Comparison of ENCODE assay signal across 8 cellular contexts in the genomic region with DNA sequence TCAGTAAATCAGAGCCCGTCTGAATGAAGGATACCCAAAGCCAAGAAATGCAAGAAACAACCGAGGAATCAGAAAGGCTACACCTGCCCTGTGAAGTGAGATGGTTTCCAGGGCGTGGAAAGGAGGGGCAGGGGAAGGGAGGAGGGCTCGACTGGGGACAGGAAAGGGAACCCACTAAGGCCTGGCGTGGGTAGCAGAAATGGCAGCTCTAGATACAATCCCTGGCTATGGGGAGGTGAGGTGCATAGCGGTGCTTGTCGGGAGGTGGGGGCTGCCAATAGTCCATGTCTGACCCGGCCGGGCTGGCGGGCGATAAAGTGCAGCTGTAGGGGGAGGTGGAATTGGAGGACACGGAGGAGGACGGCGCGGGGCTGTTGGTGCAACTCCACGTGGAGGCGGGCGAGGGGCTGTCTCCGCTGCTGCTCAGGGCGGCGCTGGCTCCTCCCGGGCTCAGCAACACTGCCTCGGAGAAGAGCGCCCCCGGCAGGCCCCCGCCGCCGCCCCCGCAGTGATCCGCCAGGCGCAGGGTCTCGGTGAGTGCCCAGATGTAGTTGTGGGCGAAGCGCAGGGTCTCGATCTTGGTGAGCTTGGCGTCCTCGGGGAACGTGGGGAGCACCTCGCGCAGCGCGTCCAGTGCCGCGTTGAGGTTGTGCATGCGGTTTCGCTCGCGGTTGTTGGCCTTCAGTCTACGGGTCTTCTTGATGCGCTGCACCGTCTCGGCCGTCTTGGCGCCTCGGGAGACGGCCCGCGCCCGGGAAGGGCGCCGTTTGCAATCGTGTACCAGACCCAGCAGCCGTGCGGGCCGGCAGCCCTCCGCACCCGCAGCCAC. TPM values are rescaled to one million over a fixed set of nuclear protein-coding genes. Genes with fewer than 3 reads are reported as not detected.
DNase-seq lines count a peak whose midpoint lies in the region; ATAC-seq and TF ChIP-seq lines count a peak whose summit lies in the region.

No MANE protein-coding gene starts in this region.

- ATAC-seq in GM18868 (IDR thresholded peaks at IDR 0.05; ENCODE audit: unreplicated experiment): peak; percentile 29
- peak; percentile 10 for ATAC-seq in HG03103 (IDR thresholded peaks at IDR 0.05; ENCODE audit: low read depth, unreplicated experiment)
- no peak for ATAC-seq in thoracic aorta (ENCODE audit: insufficient number of reproducible peaks, low FRiP score, low read depth)

- H3K4me3 ChIP-seq in BLaER1 (peak overlapping the region; percentile 61), thoracic aorta (peak overlapping the region; percentile 83)

- peak; percentile 24 for DNase-seq in activated CD4-positive, alpha-beta memory T cell treated with anti-CD3 and anti-CD28 coated beads for 36 hours
- DNase-seq in immature natural killer cell: no peak
- no peak for DNase-seq in thoracic aorta (ENCODE audit: low spot score)
- no peak for DNase-seq in NCI-H2081 treated with DMSO at 0.1 percent for 48 hours (lab: John Stamatoyannopoulos, UW)
- no peak for DNase-seq in substantia nigra (lab: John Stamatoyannopoulos, UW)

- H3K9ac ChIP-seq in BLaER1: no peak overlapping the region

- peaks cover 83% of the 10 kb centered on the region for H3K27me3 Mint-ChIP-seq in activated CD4-positive, alpha-beta memory T cell treated with anti-CD3 and anti-CD28 coated beads for 36 hours
- peaks cover 37 to 45% (median 43%) of the 10 kb centered on the region in 3 donors for H3K27me3 Mint-ChIP-seq in immature natural killer cell (ENCODE audit: low read depth in 3 of 3)

- H3K36me3 Mint-ChIP-seq in activated CD4-positive, alpha-beta memory T cell treated with anti-CD3 and anti-CD28 coated beads for 36 hours: peaks cover 5% of the 10 kb centered on the region
- H3K36me3 Mint-ChIP-seq in immature natural killer cell: no peaks in the 10 kb centered on the region

- H3K9me3 ChIP-seq in BLaER1 (peaks cover 23% of the 10 kb centered on the region), thoracic aorta (no peaks in the 10 kb centered on the region)

- peaks cover 100% of the 10 kb centered on the region for H3K27me3 ChIP-seq in BLaER1
- H3K27me3 ChIP-seq in thoracic aorta (replicated peaks; ENCODE audit: insufficient read depth): peaks cover 11% of the 10 kb centered on the region

- peaks cover 23% of the 10 kb centered on the region for H3K4me1 ChIP-seq in BLaER1
- peaks cover 21 to 43% of the 10 kb centered on the region in 2 donors for H3K4me1 ChIP-seq in thoracic aorta (ENCODE audit: control insufficient read depth in 1 of 2, low read depth in 2 of 2)

- H4K20me1 ChIP-seq in BLaER1: peaks cover 79% of the 10 kb centered on the region

- H3K4me1 Mint-ChIP-seq in activated CD4-positive, alpha-beta memory T cell treated with anti-CD3 and anti-CD28 coated beads for 36 hours (ENCODE audit: low read depth): peaks cover 42% of the 10 kb centered on the region
- peaks cover 38 to 63% of the 10 kb centered on the region in 2 donors for H3K4me1 Mint-ChIP-seq in immature natural killer cell

- H3K27ac ChIP-seq in BLaER1: no peak overlapping the region
- H3K27ac ChIP-seq in thoracic aorta: peak overlapping the region in 1 of 2 donors; percentile 26
- no peak overlapping the region for H3K27ac ChIP-seq in substantia nigra (ENCODE audit: low read depth, low read length, poor library complexity, severe bottlenecking)

- peak overlapping the region; percentile 48 for H3K27ac Mint-ChIP-seq in activated CD4-positive, alpha-beta memory T cell treated with anti-CD3 and anti-CD28 coated beads for 36 hours
- H3K27ac Mint-ChIP-seq in immature natural killer cell: peak overlapping the region in 1 of 6 donors; percentile 64

- intact Hi-C loops in activated CD4-positive, alpha-beta memory T cell treated with anti-CD3 and anti-CD28 coated beads for 36 hours (cut with micrococcal nuclease): loop anchor here (1.0 to 10.0 kb wide), 7 partner anchors 9 to 1882 kb away; a partner anchor contains a TSS

- POLR2A ChIA-PET in activated CD4-positive, alpha-beta memory T cell treated with anti-CD3 and anti-CD28 coated beads for 36 hours (lab: Charles Lee): no interaction called here

- no peaks in the 10 kb centered on the region for H3K36me3 ChIP-seq in BLaER1
- H3K36me3 ChIP-seq in thoracic aorta: no peaks in the 10 kb centered on the region

- peak overlapping the region; percentile 94 for H3K4me3 Mint-ChIP-seq in activated CD4-positive, alpha-beta memory T cell treated with anti-CD3 and anti-CD28 coated beads for 36 hours
- peak overlapping the region; percentile 37 to 76 (median 48) for H3K4me3 Mint-ChIP-seq in immature natural killer cell

- no peak for TF ChIP-seq CTCF in thoracic aorta (IDR thresholded peaks at IDR 0.05)

- H3K4me2 ChIP-seq in BLaER1: peak overlapping the region; percentile 85

- CTCF ChIA-PET in activated CD4-positive, alpha-beta memory T cell treated with anti-CD3 and anti-CD28 coated beads for 36 hours (lab: Charles Lee): interaction anchor here (0.8 to 1.7 kb wide), 3 partner anchors 8 to 283 kb away, joined by 3 to 8 read pairs (median 5); a partner anchor contains a TSS

- no peaks in the 10 kb centered on the region for H3K9me3 Mint-ChIP-seq in activated CD4-positive, alpha-beta memory T cell treated with anti-CD3 and anti-CD28 coated beads for 36 hours
- peaks cover 0 to 14% (median under 1%) of the 10 kb centered on the region in 6 donors for H3K9me3 Mint-ChIP-seq in immature natural killer cell

RNA-seq across cellular contexts. Expression of a gene that starts 1.3 kb away (rescaled TPM):
- total RNA-seq in activated CD4-positive, alpha-beta memory T cell treated with anti-CD3 and anti-CD28 coated beads for 36 hours: not detected
- not detected for polyA plus RNA-seq in immature natural killer cell
- total RNA-seq in thoracic aorta: not detected
